1 cellular context compared by ENCODE assay signal in the genomic region with DNA sequence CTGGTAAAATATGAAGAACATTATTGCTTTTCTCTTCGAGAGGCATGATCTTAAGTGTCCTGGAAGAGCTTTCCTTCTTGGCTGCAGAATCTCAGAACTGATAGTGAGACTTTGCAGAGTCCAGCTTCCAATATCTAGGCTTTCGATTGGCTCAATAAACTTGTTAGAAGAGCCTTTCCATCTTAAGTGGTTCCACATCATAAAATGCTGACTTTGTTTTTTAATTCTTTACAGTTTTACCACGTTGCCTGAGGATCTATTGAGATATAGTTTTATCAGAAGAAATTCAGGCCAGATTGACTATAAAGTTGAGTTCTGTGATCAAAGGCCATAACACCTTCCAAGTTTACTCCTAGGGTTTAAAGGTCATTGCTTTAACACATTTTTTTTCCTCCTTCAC.
TF ChIP-seq lines count a peak whose summit lies in the region.

No MANE protein-coding gene starts in this region.

TF ChIP-seq in K562, 482 proteins besides CTCF, POLR2A, EP300 and RAD21:
- TF ChIP-seq, protein P1, sequence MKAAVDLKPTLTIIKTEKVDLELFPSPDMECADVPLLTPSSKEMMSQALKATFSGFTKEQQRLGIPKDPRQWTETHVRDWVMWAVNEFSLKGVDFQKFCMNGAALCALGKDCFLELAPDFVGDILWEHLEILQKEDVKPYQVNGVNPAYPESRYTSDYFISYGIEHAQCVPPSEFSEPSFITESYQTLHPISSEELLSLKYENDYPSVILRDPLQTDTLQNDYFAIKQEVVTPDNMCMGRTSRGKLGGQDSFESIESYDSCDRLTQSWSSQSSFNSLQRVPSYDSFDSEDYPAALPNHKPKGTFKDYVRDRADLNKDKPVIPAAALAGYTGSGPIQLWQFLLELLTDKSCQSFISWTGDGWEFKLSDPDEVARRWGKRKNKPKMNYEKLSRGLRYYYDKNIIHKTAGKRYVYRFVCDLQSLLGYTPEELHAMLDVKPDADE (conservative IDR thresholded peaks at IDR 0.05; ENCODE audit: control insufficient read depth, low read depth, low read length) = no peak
- TF ChIP-seq HDAC1 (IDR thresholded peaks at IDR 0.05) (no peak), ELF1 (tag; IDR thresholded peaks at IDR 0.05) (no peak), ZNF316 (IDR thresholded peaks at IDR 0.05) (peak; percentile 79), MYBL2 (IDR thresholded peaks at IDR 0.05; ENCODE audit: low read depth) (no peak), MYBL2 (CRISPR knock-in tag; IDR thresholded peaks at IDR 0.05; ENCODE audit: borderline replicate concordance) (no peak), NR3C1 (CRISPR knock-in tag; IDR thresholded peaks at IDR 0.05) (no peak), MAFF (IDR thresholded peaks at IDR 0.05; ENCODE audit: low read length) (peak; percentile 30), GTF2E2 (tag; IDR thresholded peaks at IDR 0.05) (no peak), ZBTB7A (IDR thresholded peaks at IDR 0.05; ENCODE audit: borderline replicate concordance, control insufficient read depth, low read depth, low read length) (no peak), NFIC (IDR thresholded peaks at IDR 0.05) (no peak), MAFG (tag; conservative IDR thresholded peaks at IDR 0.05) (0 out of 2 replicates have a peak, but pooled peaks have one; percentile 34), C11orf30 (IDR thresholded peaks at IDR 0.05; ENCODE audit: low read depth) (peak; percentile 52), ZNF583 (CRISPR knock-in tag; IDR thresholded peaks at IDR 0.05) (no peak), ZBED1 (IDR thresholded peaks at IDR 0.05) (no peak), MAFK (IDR thresholded peaks at IDR 0.05; ENCODE audit: low read length) (peak; percentile 22; the same call in 1 of the 2 replicates), RBM14 (IDR thresholded peaks at IDR 0.05; ENCODE audit: borderline replicate concordance, insufficient read depth, low read depth, low read length) (no peak), HSF4 (CRISPR knock-in tag; IDR thresholded peaks at IDR 0.05; ENCODE audit: borderline replicate concordance) (no peak), HEY1 (CRISPR knock-in tag; IDR thresholded peaks at IDR 0.05; ENCODE audit: borderline replicate concordance) (no peak), RHOXF2B (CRISPR knock-in tag; conservative IDR thresholded peaks at IDR 0.05) (no peak)
- TF ChIP-seq, protein P2, sequence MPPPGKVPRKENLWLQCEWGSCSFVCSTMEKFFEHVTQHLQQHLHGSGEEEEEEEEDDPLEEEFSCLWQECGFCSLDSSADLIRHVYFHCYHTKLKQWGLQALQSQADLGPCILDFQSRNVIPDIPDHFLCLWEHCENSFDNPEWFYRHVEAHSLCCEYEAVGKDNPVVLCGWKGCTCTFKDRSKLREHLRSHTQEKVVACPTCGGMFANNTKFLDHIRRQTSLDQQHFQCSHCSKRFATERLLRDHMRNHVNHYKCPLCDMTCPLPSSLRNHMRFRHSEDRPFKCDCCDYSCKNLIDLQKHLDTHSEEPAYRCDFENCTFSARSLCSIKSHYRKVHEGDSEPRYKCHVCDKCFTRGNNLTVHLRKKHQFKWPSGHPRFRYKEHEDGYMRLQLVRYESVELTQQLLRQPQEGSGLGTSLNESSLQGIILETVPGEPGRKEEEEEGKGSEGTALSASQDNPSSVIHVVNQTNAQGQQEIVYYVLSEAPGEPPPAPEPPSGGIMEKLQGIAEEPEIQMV (tag; conservative IDR thresholded peaks at IDR 0.05; ENCODE audit: low read depth) = no peak
- TF ChIP-seq, protein P3, sequence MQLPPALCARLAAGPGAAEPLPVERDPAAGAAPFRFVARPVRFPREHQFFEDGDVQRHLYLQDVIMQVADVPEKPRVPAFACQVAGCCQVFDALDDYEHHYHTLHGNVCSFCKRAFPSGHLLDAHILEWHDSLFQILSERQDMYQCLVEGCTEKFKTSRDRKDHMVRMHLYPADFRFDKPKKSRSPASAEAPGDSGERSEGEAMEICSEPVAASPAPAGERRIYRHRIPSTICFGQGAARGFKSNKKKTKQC (CRISPR knock-in tag; IDR thresholded peaks at IDR 0.05) = no peak
- TF ChIP-seq, protein P4, sequence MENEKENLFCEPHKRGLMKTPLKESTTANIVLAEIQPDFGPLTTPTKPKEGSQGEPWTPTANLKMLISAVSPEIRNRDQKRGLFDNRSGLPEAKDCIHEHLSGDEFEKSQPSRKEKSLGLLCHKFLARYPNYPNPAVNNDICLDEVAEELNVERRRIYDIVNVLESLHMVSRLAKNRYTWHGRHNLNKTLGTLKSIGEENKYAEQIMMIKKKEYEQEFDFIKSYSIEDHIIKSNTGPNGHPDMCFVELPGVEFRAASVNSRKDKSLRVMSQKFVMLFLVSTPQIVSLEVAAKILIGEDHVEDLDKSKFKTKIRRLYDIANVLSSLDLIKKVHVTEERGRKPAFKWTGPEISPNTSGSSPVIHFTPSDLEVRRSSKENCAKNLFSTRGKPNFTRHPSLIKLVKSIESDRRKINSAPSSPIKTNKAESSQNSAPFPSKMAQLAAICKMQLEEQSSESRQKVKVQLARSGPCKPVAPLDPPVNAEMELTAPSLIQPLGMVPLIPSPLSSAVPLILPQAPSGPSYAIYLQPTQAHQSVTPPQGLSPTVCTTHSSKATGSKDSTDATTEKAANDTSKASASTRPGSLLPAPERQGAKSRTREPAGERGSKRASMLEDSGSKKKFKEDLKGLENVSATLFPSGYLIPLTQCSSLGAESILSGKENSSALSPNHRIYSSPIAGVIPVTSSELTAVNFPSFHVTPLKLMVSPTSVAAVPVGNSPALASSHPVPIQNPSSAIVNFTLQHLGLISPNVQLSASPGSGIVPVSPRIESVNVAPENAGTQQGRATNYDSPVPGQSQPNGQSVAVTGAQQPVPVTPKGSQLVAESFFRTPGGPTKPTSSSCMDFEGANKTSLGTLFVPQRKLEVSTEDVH (IDR thresholded peaks at IDR 0.05; ENCODE audit: low read depth, partially characterized antibody) = no peak
- TF ChIP-seq, protein P5, sequence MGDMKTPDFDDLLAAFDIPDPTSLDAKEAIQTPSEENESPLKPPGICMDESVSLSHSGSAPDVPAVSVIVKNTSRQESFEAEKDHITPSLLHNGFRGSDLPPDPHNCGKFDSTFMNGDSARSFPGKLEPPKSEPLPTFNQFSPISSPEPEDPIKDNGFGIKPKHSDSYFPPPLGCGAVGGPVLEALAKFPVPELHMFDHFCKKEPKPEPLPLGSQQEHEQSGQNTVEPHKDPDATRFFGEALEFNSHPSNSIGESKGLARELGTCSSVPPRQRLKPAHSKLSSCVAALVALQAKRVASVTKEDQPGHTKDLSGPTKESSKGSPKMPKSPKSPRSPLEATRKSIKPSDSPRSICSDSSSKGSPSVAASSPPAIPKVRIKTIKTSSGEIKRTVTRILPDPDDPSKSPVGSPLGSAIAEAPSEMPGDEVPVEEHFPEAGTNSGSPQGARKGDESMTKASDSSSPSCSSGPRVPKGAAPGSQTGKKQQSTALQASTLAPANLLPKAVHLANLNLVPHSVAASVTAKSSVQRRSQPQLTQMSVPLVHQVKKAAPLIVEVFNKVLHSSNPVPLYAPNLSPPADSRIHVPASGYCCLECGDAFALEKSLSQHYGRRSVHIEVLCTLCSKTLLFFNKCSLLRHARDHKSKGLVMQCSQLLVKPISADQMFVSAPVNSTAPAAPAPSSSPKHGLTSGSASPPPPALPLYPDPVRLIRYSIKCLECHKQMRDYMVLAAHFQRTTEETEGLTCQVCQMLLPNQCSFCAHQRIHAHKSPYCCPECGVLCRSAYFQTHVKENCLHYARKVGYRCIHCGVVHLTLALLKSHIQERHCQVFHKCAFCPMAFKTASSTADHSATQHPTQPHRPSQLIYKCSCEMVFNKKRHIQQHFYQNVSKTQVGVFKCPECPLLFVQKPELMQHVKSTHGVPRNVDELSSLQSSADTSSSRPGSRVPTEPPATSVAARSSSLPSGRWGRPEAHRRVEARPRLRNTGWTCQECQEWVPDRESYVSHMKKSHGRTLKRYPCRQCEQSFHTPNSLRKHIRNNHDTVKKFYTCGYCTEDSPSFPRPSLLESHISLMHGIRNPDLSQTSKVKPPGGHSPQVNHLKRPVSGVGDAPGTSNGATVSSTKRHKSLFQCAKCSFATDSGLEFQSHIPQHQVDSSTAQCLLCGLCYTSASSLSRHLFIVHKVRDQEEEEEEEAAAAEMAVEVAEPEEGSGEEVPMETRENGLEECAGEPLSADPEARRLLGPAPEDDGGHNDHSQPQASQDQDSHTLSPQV (IDR thresholded peaks at IDR 0.05) = no peak
- TF ChIP-seq, protein P6, sequence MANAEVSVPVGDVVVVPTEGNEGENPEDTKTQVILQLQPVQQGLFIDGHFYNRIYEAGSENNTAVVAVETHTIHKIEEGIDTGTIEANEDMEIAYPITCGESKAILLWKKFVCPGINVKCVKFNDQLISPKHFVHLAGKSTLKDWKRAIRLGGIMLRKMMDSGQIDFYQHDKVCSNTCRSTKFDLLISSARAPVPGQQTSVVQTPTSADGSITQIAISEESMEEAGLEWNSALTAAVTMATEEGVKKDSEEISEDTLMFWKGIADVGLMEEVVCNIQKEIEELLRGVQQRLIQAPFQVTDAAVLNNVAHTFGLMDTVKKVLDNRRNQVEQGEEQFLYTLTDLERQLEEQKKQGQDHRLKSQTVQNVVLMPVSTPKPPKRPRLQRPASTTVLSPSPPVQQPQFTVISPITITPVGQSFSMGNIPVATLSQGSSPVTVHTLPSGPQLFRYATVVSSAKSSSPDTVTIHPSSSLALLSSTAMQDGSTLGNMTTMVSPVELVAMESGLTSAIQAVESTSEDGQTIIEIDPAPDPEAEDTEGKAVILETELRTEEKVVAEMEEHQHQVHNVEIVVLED (CRISPR knock-in tag; IDR thresholded peaks at IDR 0.05) = no peak
